Comparison of ENCODE assay signal across 11 cellular contexts in the genomic region with DNA sequence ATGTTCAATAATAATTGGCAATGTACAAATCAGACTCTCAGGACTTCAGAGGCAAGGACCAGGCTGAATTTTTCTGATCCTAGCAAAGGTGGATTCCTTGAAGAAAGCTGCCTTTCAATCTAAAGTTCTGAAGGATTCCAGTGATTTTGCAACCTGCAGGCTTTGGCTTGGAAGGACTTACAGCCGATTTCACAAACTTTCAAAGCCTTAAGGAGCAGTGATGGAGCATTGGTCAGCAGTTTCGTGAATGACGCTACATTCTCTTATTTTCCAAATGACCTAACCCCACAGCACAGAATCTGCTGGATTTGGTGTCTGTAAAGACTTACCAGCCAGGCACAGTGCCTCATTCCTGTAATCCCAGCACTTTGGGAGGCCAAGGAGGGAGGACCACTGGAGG.
DNase-seq lines count a peak whose midpoint lies in the region; ATAC-seq, FAIRE-seq and TF ChIP-seq lines count a peak whose summit lies in the region.
"Had no signal": no experiment of that assay in that cellular context is flagged by ENCODE, and none has a peak within 500 bp of the region (broad histone marks: within the 10 kb centered on the region; RNA-seq: fewer than 3 reads in every experiment).

No MANE protein-coding gene starts in this region.

- POLR2A ChIA-PET in activated naive CD8-positive, alpha-beta T cell treated with anti-CD3 and anti-CD28 coated beads, Interleukin-2, amount 10 ng/mL, durations not matched to agents 7 days and 5 days (lab: Charles Lee): interaction anchor here (2.5 kb wide), 1 partner anchor 15 kb away, joined by 17 read pairs; no protein-coding TSS in a partner anchor

- H3K4me3 ChIP-seq in lower lobe of right lung: no peak overlapping the region
- no peak overlapping the region for H3K4me3 ChIP-seq in suprapubic skin

- TF ChIP-seq POLR2A in suprapubic skin (IDR thresholded peaks at IDR 0.05): no peak

- H3K27ac ChIP-seq in lower lobe of right lung (peak overlapping the region; percentile 97), suprapubic skin (peak overlapping the region; percentile 97)

- no peaks in the 10 kb centered on the region for H3K9me3 ChIP-seq in lower lobe of right lung
- H3K9me3 ChIP-seq in suprapubic skin: no peaks in the 10 kb centered on the region
- H3K9me3 ChIP-seq: BE2C had no signal

- H3K9me3 Mint-ChIP-seq in activated T-cell treated with anti-CD3 and anti-CD28 coated beads, Interleukin-2, amount 50 U/mL, for 24 hours: no peaks in the 10 kb centered on the region
- H3K9me3 Mint-ChIP-seq in activated naive CD8-positive, alpha-beta T cell treated with anti-CD3 and anti-CD28 coated beads, Interleukin-2, amount 10 ng/mL, durations not matched to agents 7 days and 5 days: no peaks in the 10 kb centered on the region

- H3K4me1 ChIP-seq in lower lobe of right lung (peaks cover 13% of the 10 kb centered on the region), suprapubic skin (peaks cover 39% of the 10 kb centered on the region)

- WGBS in suprapubic skin: 60% methylated on average over 3 of the region's 3 CpGs

- DNase-seq in activated T-cell treated with anti-CD3 and anti-CD28 coated beads, Interleukin-2, amount 50 U/mL, for 24 hours: no peak
- no peak for DNase-seq in activated T-cell treated with anti-CD3 and anti-CD28 coated beads, Interleukin-2, amount 50 U/mL, for 1 hour
- no peak for DNase-seq in activated naive CD8-positive, alpha-beta T cell treated with anti-CD3 and anti-CD28 coated beads, Interleukin-2, amount 10 ng/mL, durations not matched to agents 7 days and 5 days
- DNase-seq in lower lobe of right lung (no peak), suprapubic skin (ENCODE audit: low spot score in 2 of 2) (no peak), HTR-8/SVneo (ENCODE audit: insufficient read length, low spot score) (no peak), A172 (ENCODE audit: low spot score) (no peak)
- DNase-seq in stimulated activated CD4-positive, alpha-beta T cell treated with anti-CD3 and anti-CD28 coated beads, Interleukin-2, amount 100 ng/mL, for 48 hours: no peak
- DNase-seq: BE2C, KBM-7, OCI-M1 had no signal

- H3K27me3 ChIP-seq in lower lobe of right lung (ENCODE audit: low read depth) (no peaks in the 10 kb centered on the region), suprapubic skin (no peaks in the 10 kb centered on the region)
- H3K27me3 ChIP-seq: BE2C had no signal

- no peak for TF ChIP-seq CTCF in lower lobe of right lung (IDR thresholded peaks at IDR 0.05)
- TF ChIP-seq CTCF in suprapubic skin (IDR thresholded peaks at IDR 0.05): no peak

- peaks cover 17% of the 10 kb centered on the region for H3K4me1 Mint-ChIP-seq in activated T-cell treated with anti-CD3 and anti-CD28 coated beads, Interleukin-2, amount 50 U/mL, for 24 hours (ENCODE audit: low read depth)
- peaks cover 14% of the 10 kb centered on the region for H3K4me1 Mint-ChIP-seq in activated naive CD8-positive, alpha-beta T cell treated with anti-CD3 and anti-CD28 coated beads, Interleukin-2, amount 10 ng/mL, durations not matched to agents 7 days and 5 days

- peak overlapping the region; percentile 95 for H3K27ac Mint-ChIP-seq in activated T-cell treated with anti-CD3 and anti-CD28 coated beads, Interleukin-2, amount 50 U/mL, for 24 hours
- H3K27ac Mint-ChIP-seq in activated naive CD8-positive, alpha-beta T cell treated with anti-CD3 and anti-CD28 coated beads, Interleukin-2, amount 10 ng/mL, durations not matched to agents 7 days and 5 days: peak overlapping the region; percentile 83

- no peak for ATAC-seq in activated naive CD8-positive, alpha-beta T cell treated with anti-CD3 and anti-CD28 coated beads, Interleukin-2, amount 10 ng/mL, durations not matched to agents 7 days and 5 days (ENCODE audit: low read depth)
- no peak for ATAC-seq in lower lobe of right lung

- FAIRE-seq in HTR-8/SVneo (lab: Jason Lieb, UNC): no peak

- intact Hi-C loops in lower lobe of right lung (cut with DNase I): no loop called here

- peak overlapping the region; percentile 90 for H3K4me3 Mint-ChIP-seq in activated T-cell treated with anti-CD3 and anti-CD28 coated beads, Interleukin-2, amount 50 U/mL, for 24 hours
- peak overlapping the region; percentile 31 for H3K4me3 Mint-ChIP-seq in activated naive CD8-positive, alpha-beta T cell treated with anti-CD3 and anti-CD28 coated beads, Interleukin-2, amount 10 ng/mL, durations not matched to agents 7 days and 5 days

- H3K27me3 Mint-ChIP-seq in activated T-cell treated with anti-CD3 and anti-CD28 coated beads, Interleukin-2, amount 50 U/mL, for 24 hours: no peaks in the 10 kb centered on the region
- H3K27me3 Mint-ChIP-seq in activated naive CD8-positive, alpha-beta T cell treated with anti-CD3 and anti-CD28 coated beads, Interleukin-2, amount 10 ng/mL, durations not matched to agents 7 days and 5 days: no peaks in the 10 kb centered on the region

- peaks cover 2% of the 10 kb centered on the region for H3K36me3 Mint-ChIP-seq in activated T-cell treated with anti-CD3 and anti-CD28 coated beads, Interleukin-2, amount 50 U/mL, for 24 hours (ENCODE audit: low read depth)
- no peaks in the 10 kb centered on the region for H3K36me3 Mint-ChIP-seq in activated naive CD8-positive, alpha-beta T cell treated with anti-CD3 and anti-CD28 coated beads, Interleukin-2, amount 10 ng/mL, durations not matched to agents 7 days and 5 days

- TF ChIP-seq EP300 in suprapubic skin (IDR thresholded peaks at IDR 0.05): no peak

- H3K36me3 ChIP-seq in lower lobe of right lung (no peaks in the 10 kb centered on the region), suprapubic skin (no peaks in the 10 kb centered on the region)
- H3K36me3 ChIP-seq: BE2C had no signal
